In genomic region chr7:8751557-8752231, GRCh38 we compare ENCODE assay signal across 15 cellular contexts.
DNase-seq lines count a peak whose midpoint lies in the region; ATAC-seq, FAIRE-seq and TF ChIP-seq lines count a peak whose summit lies in the region.
"Had no signal": no experiment of that assay in that cellular context is flagged by ENCODE, and none has a peak within 500 bp of the region (broad histone marks: within the 10 kb centered on the region; RNA-seq: fewer than 3 reads in every experiment).

No MANE protein-coding gene starts in this region.

- H2AFZ ChIP-seq in smooth muscle cell (ENCODE audit: low read depth): peak overlapping the region; percentile 64

- H3K27me3 ChIP-seq in smooth muscle cell (ENCODE audit: low read depth): no peaks in the 10 kb centered on the region
- H3K27me3 ChIP-seq: BE2C, SJSA1 had no signal

- DNase-seq in DMS53 (lab: John Stamatoyannopoulos, UW) (peak; percentile 73), NCI-H1105 (lab: John Stamatoyannopoulos, UW) (peak; percentile 47), NCI-H510A treated with DMSO at 0.1 percent for 48 hours (lab: John Stamatoyannopoulos, UW) (peak; percentile 82), smooth muscle cell (lab: John Stamatoyannopoulos, UW; ENCODE audit: unreplicated experiment) (no peak), urothelium cell line (ENCODE audit: low spot score) (no peak)
- DNase-seq in stimulated activated naive CD4-positive, alpha-beta T cell (lab: John Stamatoyannopoulos, UW): no peak
- DNase-seq: BE2C; CD8-positive, alpha-beta T cell; DMS 273 treated with DMSO at 0.1 percent for 48 hours; NCI-H1092; NCI-H1930; T-helper 9 cell had no signal

- TF ChIP-seq CTCF in smooth muscle cell (IDR thresholded peaks at IDR 0.05; ENCODE audit: borderline replicate concordance, insufficient read depth, poor library complexity, severe bottlenecking): no peak

- 50% methylated on average over 4 of the region's 4 CpGs for WGBS in smooth muscle cell (ENCODE audit: low lambda C conversion rate)

- no peak overlapping the region for H3K4me3 ChIP-seq in smooth muscle cell
- H3K4me3 ChIP-seq: SJSA1 had no signal

- no peaks in the 10 kb centered on the region for H4K20me1 ChIP-seq in smooth muscle cell (ENCODE audit: low read depth)

- no peaks in the 10 kb centered on the region for H3K4me1 ChIP-seq in smooth muscle cell (ENCODE audit: low read depth)
- H3K4me1 ChIP-seq: SJSA1 had no signal

- FAIRE-seq in urothelium cell line (lab: Jason Lieb, UNC): no peak

- no peak overlapping the region for H3K27ac ChIP-seq in smooth muscle cell (ENCODE audit: low read depth)
- H3K27ac ChIP-seq: SJSA1 had no signal

- H3K36me3 ChIP-seq in smooth muscle cell (ENCODE audit: low read depth): no peaks in the 10 kb centered on the region
- H3K36me3 ChIP-seq: BE2C, SJSA1 had no signal

- peaks cover 3% of the 10 kb centered on the region for H3F3A ChIP-seq in smooth muscle cell (ENCODE audit: low read depth)

- no peaks in the 10 kb centered on the region for H3K9me3 ChIP-seq in smooth muscle cell (replicated peaks; ENCODE audit: low read depth)
- H3K9me3 ChIP-seq: BE2C had no signal

- H3K79me2 ChIP-seq in smooth muscle cell (ENCODE audit: low read depth): no peaks in the 10 kb centered on the region

- ATAC-seq in HG02852 (IDR thresholded peaks at IDR 0.05; ENCODE audit: unreplicated experiment): no peak
- ATAC-seq: CD8-positive, alpha-beta T cell; HCT116 had no signal

- H3K9ac ChIP-seq in smooth muscle cell (ENCODE audit: low read depth): no peak overlapping the region

- peak overlapping the region; percentile 41 for H3K4me2 ChIP-seq in smooth muscle cell

Comparison
In these comparisons a context has a peak if more than half of its experiments do, and no peak if none do; other contexts are left out.
1. DNase-seq: peak in DMS53 (single experiment), NCI-H1105 (single experiment) and NCI-H510A treated with DMSO at 0.1 percent for 48 hours (single experiment); none in smooth muscle cell (single experiment), stimulated activated naive CD4-positive, alpha-beta T cell (0 of 6) and urothelium cell line (single experiment).